1 cellular context compared by ENCODE assay signal in genomic region chr4:184450743-184451142, GRCh38.
TF ChIP-seq lines count a peak whose summit lies in the region.

No MANE protein-coding gene starts in this region.

TF ChIP-seq in GM12878, 131 proteins besides CTCF, POLR2A, EP300 and RAD21:
- TF ChIP-seq BCL11A (IDR thresholded peaks at IDR 0.05; ENCODE audit: low read depth, low read length): no peak
